15 cellular contexts compared by ENCODE assay signal in genomic region chr7:108253275-108254044, GRCh38.
DNase-seq lines count a peak whose midpoint lies in the region; ATAC-seq and TF ChIP-seq lines count a peak whose summit lies in the region.
"Had no signal": no experiment of that assay in that cellular context is flagged by ENCODE, and none has a peak within 500 bp of the region (broad histone marks: within the 10 kb centered on the region; RNA-seq: fewer than 3 reads in every experiment).

No MANE protein-coding gene starts in this region.

- H3K36me3 Mint-ChIP-seq in CD14-positive monocyte, result no peaks in the 10 kb centered on the region
- H3K36me3 Mint-ChIP-seq in stimulated activated memory B cell treated with anti-CD40 and anti-IgM and Interleukin-4, amounts not matched to agents 10 μg/mL and 1 μg/mL and 100 μg/mL, for 72 hours, result no peaks in the 10 kb centered on the region

- no peaks in the 10 kb centered on the region for H3K4me1 Mint-ChIP-seq in CD14-positive monocyte
- no peaks in the 10 kb centered on the region for H3K4me1 Mint-ChIP-seq in stimulated activated memory B cell treated with anti-CD40 and anti-IgM and Interleukin-4, amounts not matched to agents 10 μg/mL and 1 μg/mL and 100 μg/mL, for 72 hours

- ATAC-seq in Right ventricle myocardium inferior, result no peak
- no peak for ATAC-seq in stimulated activated memory B cell treated with anti-CD40 and anti-IgM and Interleukin-4, amounts not matched to agents 10 μg/mL and 1 μg/mL and 100 μg/mL, for 72 hours

- H4K20me1 ChIP-seq in mammary epithelial cell (ENCODE audit: insufficient read depth, low read length), result no peaks in the 10 kb centered on the region

- no peaks in the 10 kb centered on the region for H3K79me2 ChIP-seq in mammary epithelial cell (ENCODE audit: insufficient read depth, low read length)

- no peaks in the 10 kb centered on the region for H3K9me3 ChIP-seq in mammary epithelial cell (replicated peaks; ENCODE audit: insufficient read depth, low read length)
- H3K9me3 ChIP-seq: adrenal gland, testis had no signal

- H3K9ac ChIP-seq in mammary epithelial cell (ENCODE audit: insufficient read depth, low read length), result no peak overlapping the region

- in situ Hi-C loops in mammary epithelial cell (cut with MboI; ENCODE audit: low sequenced_read_pairs in 2 of 2), result no loop called here

- BruUV-seq in mammary epithelial cell (replicated peaks; lab: Mats Ljungman, UMichigan), result no TSS peak

- dilution Hi-C loops in mammary epithelial cell (cut with HindIII; ENCODE audit: low sequenced_read_pairs), result no loop called here

- 66% methylated on average over 6 of the region's 6 CpGs for WGBS in mammary epithelial cell (ENCODE audit: low coverage, missing lambda C conversion rate)

- H2AFZ ChIP-seq in mammary epithelial cell (ENCODE audit: low read depth, low read length), result no peak overlapping the region

- no peaks in the 10 kb centered on the region for H3K27me3 ChIP-seq in mammary epithelial cell (ENCODE audit: insufficient read depth, low read length)
- H3K27me3 ChIP-seq: adrenal gland, testis had no signal

- no peak overlapping the region for H3K4me3 Mint-ChIP-seq in CD14-positive monocyte
- no peak overlapping the region for H3K4me3 Mint-ChIP-seq in stimulated activated memory B cell treated with anti-CD40 and anti-IgM and Interleukin-4, amounts not matched to agents 10 μg/mL and 1 μg/mL and 100 μg/mL, for 72 hours

- CTCF ChIA-PET in mammary epithelial cell (lab: Charles Lee; ENCODE audit: low non-redundant PET), result no interaction called here

- TF ChIP-seq CTCF in mammary epithelial cell (conservative IDR thresholded peaks at IDR 0.05 in 1 of 2, IDR thresholded peaks at IDR 0.05 in 1 of 2; ENCODE audit: extremely low read depth in 1 of 2, insufficient read depth in 1 of 2, low read depth in 1 of 2, low read length in 2 of 2) (no peak), CD14-positive monocyte (IDR thresholded peaks at IDR 0.05) (no peak)

- intact Hi-C loops in mammary epithelial cell (cut with micrococcal nuclease), result no loop called here
- intact Hi-C loops in CD14-positive monocyte (cut with micrococcal nuclease), result no loop called here
- intact Hi-C loops in Right ventricle myocardium inferior (cut with DNase I), result no loop called here

- no peak overlapping the region for H3K4me2 ChIP-seq in mammary epithelial cell (ENCODE audit: insufficient read depth, low read depth, low read length)

- DNase-seq in NCI-H1092 treated with DMSO at 0.1 percent for 48 hours (lab: John Stamatoyannopoulos, UW) (peak; percentile 19), NCI-H1092 (lab: John Stamatoyannopoulos, UW) (no peak), NCI-H2171 treated with DMSO at 0.1 percent for 48 hours (lab: John Stamatoyannopoulos, UW) (peak; percentile 99), mammary epithelial cell (peak; percentile 35), renal cortical epithelial cell (ENCODE audit: low read depth) (peak; percentile 84), CD14-positive monocyte (ENCODE audit: low spot score) (no peak), Right ventricle myocardium inferior (ENCODE audit: missing footprints) (no peak)
- DNase-seq: 8988T; activated CD4-positive, alpha-beta T cell treated with anti-CD3 and anti-CD28 coated beads for 48 hours; activated T-cell treated with anti-CD3 and anti-CD28 coated beads, Interleukin-2, amount 50 U/mL, for 1 hour; adrenal gland; DND-41; T-helper 2 cell; testis had no signal

- no peak overlapping the region for H3K4me3 ChIP-seq in mammary epithelial cell (replicated peaks in 1 of 3; ENCODE audit: insufficient read depth in 1 of 3, low read depth in 2 of 3, low read length in 3 of 3)
- H3K4me3 ChIP-seq: adrenal gland, testis had no signal

- no peak overlapping the region for H3K27ac ChIP-seq in mammary epithelial cell (ENCODE audit: insufficient read depth, low read depth, low read length)
- H3K27ac ChIP-seq: adrenal gland, testis had no signal

- no peaks in the 10 kb centered on the region for H3K36me3 ChIP-seq in mammary epithelial cell (ENCODE audit: insufficient read depth, low read length)
- H3K36me3 ChIP-seq: adrenal gland had no signal

- H3K9me3 Mint-ChIP-seq in CD14-positive monocyte, result peaks cover 3 to 13% (median 6%) of the 10 kb centered on the region in 7 donors
- peaks cover 3% of the 10 kb centered on the region for H3K9me3 Mint-ChIP-seq in stimulated activated memory B cell treated with anti-CD40 and anti-IgM and Interleukin-4, amounts not matched to agents 10 μg/mL and 1 μg/mL and 100 μg/mL, for 72 hours

- peaks cover 2 to 4% (median 2%) of the 10 kb centered on the region in 3 donors for H3K27me3 Mint-ChIP-seq in CD14-positive monocyte (ENCODE audit: low read depth in 3 of 3)
- H3K27me3 Mint-ChIP-seq in stimulated activated memory B cell treated with anti-CD40 and anti-IgM and Interleukin-4, amounts not matched to agents 10 μg/mL and 1 μg/mL and 100 μg/mL, for 72 hours, result peaks cover 16% of the 10 kb centered on the region

- H3K27ac Mint-ChIP-seq in CD14-positive monocyte, result peak overlapping the region in 1 of 7 donors; percentile 6
- no peak overlapping the region for H3K27ac Mint-ChIP-seq in stimulated activated memory B cell treated with anti-CD40 and anti-IgM and Interleukin-4, amounts not matched to agents 10 μg/mL and 1 μg/mL and 100 μg/mL, for 72 hours

- peaks cover 4% of the 10 kb centered on the region for H3K4me1 ChIP-seq in mammary epithelial cell (ENCODE audit: insufficient read depth, low read length)
- H3K4me1 ChIP-seq: testis had no signal

Comparison
In these comparisons a context has a peak if more than half of its experiments do, and no peak if none do; other contexts are left out.
1. DNase-seq: peak in NCI-H1092 treated with DMSO at 0.1 percent for 48 hours (single experiment), NCI-H2171 treated with DMSO at 0.1 percent for 48 hours (single experiment), mammary epithelial cell (single experiment) and renal cortical epithelial cell (single experiment); none in NCI-H1092 (single experiment), CD14-positive monocyte (single experiment) and Right ventricle myocardium inferior (single experiment).